ENCODE assay signal across 1 cellular context in genomic region chr7:4775281-4776159, GRCh38.
A peak's percentile ranks its signal among the peaks of the same experiment; 100 is the strongest.
TF ChIP-seq lines count a peak whose summit lies in the region.

AP5Z1 (plus strand) TSS chr7:4775623; CDS start chr7:4775716, 93 bp downstream.

TF ChIP-seq in HepG2, 621 proteins besides CTCF, POLR2A, EP300 and RAD21 (continued from another document and continues in another):
- TF ChIP-seq FOXP4 (CRISPR knock-in tag; IDR thresholded peaks at IDR 0.05) (no peak), ZNF451 (CRISPR knock-in tag; IDR thresholded peaks at IDR 0.05) (0 out of 2 replicates have a peak, but pooled peaks have one; percentile 44), IKZF5 (CRISPR knock-in tag; IDR thresholded peaks at IDR 0.05) (peak; percentile 58), SIX4 (CRISPR knock-in tag; IDR thresholded peaks at IDR 0.05) (0 out of 2 replicates have a peak, but pooled peaks have one; percentile 36), CREB3 (CRISPR knock-in tag; IDR thresholded peaks at IDR 0.05) (0 out of 2 replicates have a peak, but pooled peaks have one; percentile 47), SIX1 (CRISPR knock-in tag; IDR thresholded peaks at IDR 0.05; ENCODE audit: borderline replicate concordance) (no peak), MXD4 (CRISPR knock-in tag; IDR thresholded peaks at IDR 0.05) (peak; percentile 78; the same call in 1 of the 2 replicates), THYN1 (CRISPR knock-in tag; IDR thresholded peaks at IDR 0.05; ENCODE audit: borderline replicate concordance, low read depth) (no peak), ZNF414 (CRISPR knock-in tag; IDR thresholded peaks at IDR 0.05) (0 out of 2 replicates have a peak, but pooled peaks have one; percentile 23), MED1 (CRISPR knock-in tag; IDR thresholded peaks at IDR 0.05) (peak; percentile 44; the same call in 1 of the 2 replicates), KAT8 (CRISPR knock-in tag; IDR thresholded peaks at IDR 0.05) (peak; percentile 99), HOXA3 (CRISPR knock-in tag; IDR thresholded peaks at IDR 0.05) (peak; percentile 79), ZNF563 (CRISPR knock-in tag; IDR thresholded peaks at IDR 0.05) (peak; percentile 99), ZNF83 (CRISPR knock-in tag; IDR thresholded peaks at IDR 0.05; ENCODE audit: borderline replicate concordance) (no peak), AKAP8 (CRISPR knock-in tag; IDR thresholded peaks at IDR 0.05) (peak; percentile 76; the same call in 1 of the 2 replicates), SKIL (CRISPR knock-in tag; IDR thresholded peaks at IDR 0.05; ENCODE audit: borderline replicate concordance) (peak; percentile 45; the same call in 1 of the 2 replicates), HMGXB4 (CRISPR knock-in tag; IDR thresholded peaks at IDR 0.05; ENCODE audit: borderline replicate concordance in 1 of 2, low read depth in 1 of 2) (peak; percentile 66 to 71; a peak in 2 of 4 replicates), NFYC (CRISPR knock-in tag; IDR thresholded peaks at IDR 0.05) (peak; percentile 92), ZNF672 (CRISPR knock-in tag; IDR thresholded peaks at IDR 0.05) (no peak), MTF2 (CRISPR knock-in tag; IDR thresholded peaks at IDR 0.05; ENCODE audit: borderline replicate concordance) (peak; percentile 84; the same call in 1 of the 2 replicates), PRDM15 (CRISPR knock-in tag; IDR thresholded peaks at IDR 0.05) (0 out of 2 replicates have a peak, but pooled peaks have one; percentile 14), HDAC2 (CRISPR knock-in tag; IDR thresholded peaks at IDR 0.05) (peak; percentile 90), ATF6 (CRISPR knock-in tag; conservative IDR thresholded peaks at IDR 0.05) (0 out of 2 replicates have a peak, but pooled peaks have one; percentile 25), BCL3 (CRISPR knock-in tag; IDR thresholded peaks at IDR 0.05) (peak; percentile 37; the same call in 1 of the 2 replicates), ZNF567 (CRISPR knock-in tag; IDR thresholded peaks at IDR 0.05; ENCODE audit: borderline replicate concordance) (peak; percentile 74; the same call in 1 of the 2 replicates), ARNTL (CRISPR knock-in tag; IDR thresholded peaks at IDR 0.05) (peak; percentile 66; the same call in 1 of the 2 replicates), ZNF800 (CRISPR knock-in tag; IDR thresholded peaks at IDR 0.05) (0 out of 2 replicates have a peak, but pooled peaks have one; percentile 45), ZNF501 (CRISPR knock-in tag; IDR thresholded peaks at IDR 0.05) (0 out of 2 replicates have a peak, but pooled peaks have one; percentile 75), ZIK1 (CRISPR knock-in tag; IDR thresholded peaks at IDR 0.05; ENCODE audit: borderline replicate concordance, low read depth) (peak; percentile 29; the same call in 1 of the 2 replicates), ZNF292 (CRISPR knock-in tag; IDR thresholded peaks at IDR 0.05; ENCODE audit: borderline replicate concordance, low read depth) (no peak), ARNT2 (CRISPR knock-in tag; IDR thresholded peaks at IDR 0.05; ENCODE audit: low read depth) (peak; percentile 81), ZNF713 (CRISPR knock-in tag; IDR thresholded peaks at IDR 0.05) (no peak), DMAP1 (CRISPR knock-in tag; IDR thresholded peaks at IDR 0.05) (peak; percentile 85), ZNF572 (CRISPR knock-in tag; IDR thresholded peaks at IDR 0.05) (no peak), PAWR (CRISPR knock-in tag; IDR thresholded peaks at IDR 0.05; ENCODE audit: borderline replicate concordance) (0 out of 2 replicates have a peak, but pooled peaks have one; percentile 12), ZNF652 (CRISPR knock-in tag; IDR thresholded peaks at IDR 0.05; ENCODE audit: borderline replicate concordance, low read depth) (no peak), YEATS4 (CRISPR knock-in tag; IDR thresholded peaks at IDR 0.05; ENCODE audit: borderline replicate concordance) (peak; percentile 75), RBFOX2 (IDR thresholded peaks at IDR 0.05; ENCODE audit: low read depth, low read length) (peak; percentile 96), SNAPC5 (CRISPR knock-in tag; IDR thresholded peaks at IDR 0.05; ENCODE audit: borderline replicate concordance) (0 out of 2 replicates have a peak, but pooled peaks have one; percentile 30), RARG (CRISPR knock-in tag; IDR thresholded peaks at IDR 0.05; ENCODE audit: low read depth) (0 out of 2 replicates have a peak, but pooled peaks have one; percentile 43), ZNF605 (CRISPR knock-in tag; IDR thresholded peaks at IDR 0.05) (peak; percentile 46), NR2F6 (IDR thresholded peaks at IDR 0.05) (peak; percentile 11; the same call in 1 of the 2 replicates), NR2F6 (CRISPR knock-in tag; IDR thresholded peaks at IDR 0.05) (peak; percentile 31; the same call in 1 of the 2 replicates), BRD4 (CRISPR knock-in tag; IDR thresholded peaks at IDR 0.05) (no peak), ZNF546 (CRISPR knock-in tag; conservative IDR thresholded peaks at IDR 0.05) (peak; percentile 62)
